ENCODE assay signal across 18 cellular contexts in genomic region chr6:224350-224749, GRCh38.
DNase-seq lines count a peak whose midpoint lies in the region; ATAC-seq and TF ChIP-seq lines count a peak whose summit lies in the region.
"Had no signal": no experiment of that assay in that cellular context is flagged by ENCODE, and none has a peak within 500 bp of the region (broad histone marks: within the 10 kb centered on the region; RNA-seq: fewer than 3 reads in every experiment).

No MANE protein-coding gene starts in this region.

- H3K27ac ChIP-seq in RWPE1 (peak overlapping the region; percentile 91), osteoblast (ENCODE audit: low read depth, low read length) (no peak overlapping the region)
- H3K27ac ChIP-seq: esophagus muscularis mucosa had no signal

- H3K27me3 ChIP-seq in osteoblast (ENCODE audit: insufficient read depth, low read length), result peaks cover 11% of the 10 kb centered on the region

- H3K4me3 Mint-ChIP-seq in activated T-cell treated with anti-CD3 and anti-CD28 coated beads, Interleukin-2, amount 50 U/mL, for 24 hours, result peak overlapping the region; percentile 66
- H3K4me3 Mint-ChIP-seq in activated naive CD8-positive, alpha-beta T cell, result peak overlapping the region; percentile 23

- peaks cover 36% of the 10 kb centered on the region for H3K4me1 ChIP-seq in osteoblast (ENCODE audit: insufficient read depth, low read length)

- TF ChIP-seq CTCF in RWPE1 (conservative IDR thresholded peaks at IDR 0.05; ENCODE audit: low read depth) (no peak), osteoblast (IDR thresholded peaks at IDR 0.05; ENCODE audit: extremely low read depth, low read depth, low read length) (no peak)

- H2AFZ ChIP-seq in osteoblast (ENCODE audit: low read length), result no peak overlapping the region

- peaks cover 92% of the 10 kb centered on the region for H3K4me1 Mint-ChIP-seq in activated T-cell treated with anti-CD3 and anti-CD28 coated beads, Interleukin-2, amount 50 U/mL, for 24 hours (ENCODE audit: low read depth)
- H3K4me1 Mint-ChIP-seq in activated naive CD8-positive, alpha-beta T cell (ENCODE audit: low read depth), result peaks cover 55% of the 10 kb centered on the region

- no peaks in the 10 kb centered on the region for H4K20me1 ChIP-seq in osteoblast (ENCODE audit: insufficient read depth, low read length)
- H4K20me1 ChIP-seq: BLaER1 treated with 17β-estradiol and CSF1 and Interleukin-3, amounts not matched to agents 10 nM and 100 nM had no signal

- no peaks in the 10 kb centered on the region for H3K27me3 Mint-ChIP-seq in activated T-cell treated with anti-CD3 and anti-CD28 coated beads, Interleukin-2, amount 50 U/mL, for 24 hours
- H3K27me3 Mint-ChIP-seq in activated naive CD8-positive, alpha-beta T cell, result no peaks in the 10 kb centered on the region

- H3K4me2 ChIP-seq in osteoblast (ENCODE audit: insufficient read depth, low read length), result no peak overlapping the region

- CTCF ChIA-PET in RWPE1 (lab: Yijun Ruan, JAX), result no interaction called here

- H3K4me3 ChIP-seq in osteoblast (ENCODE audit: insufficient read depth, low read length), result no peak overlapping the region
- H3K4me3 ChIP-seq: esophagus muscularis mucosa, lung had no signal

- peaks cover 4% of the 10 kb centered on the region for H3K36me3 Mint-ChIP-seq in activated T-cell treated with anti-CD3 and anti-CD28 coated beads, Interleukin-2, amount 50 U/mL, for 24 hours (ENCODE audit: low read depth)
- H3K36me3 Mint-ChIP-seq in activated naive CD8-positive, alpha-beta T cell, result no peaks in the 10 kb centered on the region

- H3K36me3 ChIP-seq in osteoblast (ENCODE audit: insufficient read depth, low read length), result no peaks in the 10 kb centered on the region
- H3K36me3 ChIP-seq: BLaER1 treated with 17β-estradiol and CSF1 and Interleukin-3, amounts not matched to agents 10 nM and 100 nM; esophagus muscularis mucosa had no signal

- H3K9me3 Mint-ChIP-seq in activated T-cell treated with anti-CD3 and anti-CD28 coated beads, Interleukin-2, amount 50 U/mL, for 24 hours, result no peaks in the 10 kb centered on the region
- no peaks in the 10 kb centered on the region for H3K9me3 Mint-ChIP-seq in activated naive CD8-positive, alpha-beta T cell (ENCODE audit: low read depth)

- no peak for ATAC-seq in HG02840 (IDR thresholded peaks at IDR 0.05; ENCODE audit: low FRiP score, unreplicated experiment)
- ATAC-seq: HCT116 had no signal

- DNase-seq in activated T-cell treated with anti-CD3 and anti-CD28 coated beads, Interleukin-2, amount 50 U/mL, for 24 hours, result peak; percentile 33
- no peak for DNase-seq in activated T-cell treated with anti-CD3 and anti-CD28 coated beads, Interleukin-2, amount 50 U/mL, for 1 hour
- DNase-seq in RWPE1 (ENCODE audit: low spot score), result no peak
- DNase-seq in osteoblast (ENCODE audit: insufficient read length, low spot score, missing footprints), result peak; percentile 3
- no peak for DNase-seq in NCI-H187 treated with DMSO at 0.1 percent for 48 hours (lab: John Stamatoyannopoulos, UW)
- no peak for DNase-seq in NCI-H345 treated with DMSO at 0.1 percent for 48 hours (lab: John Stamatoyannopoulos, UW; ENCODE audit: unreplicated experiment)
- DNase-seq: aorta, Kasumi-1, kidney, NCI-H2107, NCI-H524 treated with DMSO at 0.1 percent for 48 hours, nucleus accumbens had no signal

- H3K9me3 ChIP-seq in osteoblast (ENCODE audit: low read depth, low read length), result no peaks in the 10 kb centered on the region
- H3K9me3 ChIP-seq: BLaER1 treated with 17β-estradiol and CSF1 and Interleukin-3, amounts not matched to agents 10 nM and 100 nM; esophagus muscularis mucosa had no signal

- H3K27ac Mint-ChIP-seq in activated T-cell treated with anti-CD3 and anti-CD28 coated beads, Interleukin-2, amount 50 U/mL, for 24 hours, result peak overlapping the region; percentile 99
- H3K27ac Mint-ChIP-seq in activated naive CD8-positive, alpha-beta T cell, result peak overlapping the region; percentile 93

- no peaks in the 10 kb centered on the region for H3K79me2 ChIP-seq in osteoblast (ENCODE audit: insufficient read depth, low read length)

- POLR2A ChIA-PET in RWPE1 (lab: Yijun Ruan, JAX; ENCODE audit: low non-redundant PET), result interaction anchor here (0.6 kb wide), 1 partner anchor 23 kb away, joined by 4 read pairs; no protein-coding TSS in a partner anchor

Comparison
In these comparisons a context has a peak if more than half of its experiments do, and no peak if none do; other contexts are left out.
1. DNase-seq: peak in activated T-cell treated with anti-CD3 and anti-CD28 coated beads, Interleukin-2, amount 50 U/mL, for 24 hours (single experiment) and osteoblast (single experiment); none in activated T-cell treated with anti-CD3 and anti-CD28 coated beads, Interleukin-2, amount 50 U/mL, for 1 hour (single experiment), RWPE1 (single experiment), NCI-H187 treated with DMSO at 0.1 percent for 48 hours (single experiment) and NCI-H345 treated with DMSO at 0.1 percent for 48 hours (single experiment).